1 cellular context compared by ENCODE assay signal in the genomic region with DNA sequence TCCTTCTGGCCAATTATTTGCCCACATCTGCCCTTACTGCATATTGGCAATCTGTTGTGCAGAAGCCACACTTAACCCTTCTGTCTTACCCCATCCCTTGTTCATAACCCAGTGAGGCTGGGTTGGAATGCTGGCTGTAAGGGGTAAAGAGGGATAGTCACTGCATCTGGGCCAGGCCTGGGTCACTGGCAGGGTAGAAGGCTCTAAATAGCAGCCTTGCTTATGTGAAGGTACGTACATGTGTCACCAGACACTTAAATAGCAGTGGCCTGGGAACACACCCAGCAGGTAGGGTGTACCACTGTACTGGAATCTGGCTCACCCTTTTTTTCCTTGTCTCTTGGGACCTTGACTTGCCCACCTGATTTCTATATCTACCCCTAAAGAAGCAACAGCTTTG.
TF ChIP-seq lines count a peak whose summit lies in the region.

No MANE protein-coding gene starts in this region.

TF ChIP-seq in GM23338, 12 proteins besides CTCF, POLR2A, EP300 and RAD21:
- TF ChIP-seq, protein P1, sequence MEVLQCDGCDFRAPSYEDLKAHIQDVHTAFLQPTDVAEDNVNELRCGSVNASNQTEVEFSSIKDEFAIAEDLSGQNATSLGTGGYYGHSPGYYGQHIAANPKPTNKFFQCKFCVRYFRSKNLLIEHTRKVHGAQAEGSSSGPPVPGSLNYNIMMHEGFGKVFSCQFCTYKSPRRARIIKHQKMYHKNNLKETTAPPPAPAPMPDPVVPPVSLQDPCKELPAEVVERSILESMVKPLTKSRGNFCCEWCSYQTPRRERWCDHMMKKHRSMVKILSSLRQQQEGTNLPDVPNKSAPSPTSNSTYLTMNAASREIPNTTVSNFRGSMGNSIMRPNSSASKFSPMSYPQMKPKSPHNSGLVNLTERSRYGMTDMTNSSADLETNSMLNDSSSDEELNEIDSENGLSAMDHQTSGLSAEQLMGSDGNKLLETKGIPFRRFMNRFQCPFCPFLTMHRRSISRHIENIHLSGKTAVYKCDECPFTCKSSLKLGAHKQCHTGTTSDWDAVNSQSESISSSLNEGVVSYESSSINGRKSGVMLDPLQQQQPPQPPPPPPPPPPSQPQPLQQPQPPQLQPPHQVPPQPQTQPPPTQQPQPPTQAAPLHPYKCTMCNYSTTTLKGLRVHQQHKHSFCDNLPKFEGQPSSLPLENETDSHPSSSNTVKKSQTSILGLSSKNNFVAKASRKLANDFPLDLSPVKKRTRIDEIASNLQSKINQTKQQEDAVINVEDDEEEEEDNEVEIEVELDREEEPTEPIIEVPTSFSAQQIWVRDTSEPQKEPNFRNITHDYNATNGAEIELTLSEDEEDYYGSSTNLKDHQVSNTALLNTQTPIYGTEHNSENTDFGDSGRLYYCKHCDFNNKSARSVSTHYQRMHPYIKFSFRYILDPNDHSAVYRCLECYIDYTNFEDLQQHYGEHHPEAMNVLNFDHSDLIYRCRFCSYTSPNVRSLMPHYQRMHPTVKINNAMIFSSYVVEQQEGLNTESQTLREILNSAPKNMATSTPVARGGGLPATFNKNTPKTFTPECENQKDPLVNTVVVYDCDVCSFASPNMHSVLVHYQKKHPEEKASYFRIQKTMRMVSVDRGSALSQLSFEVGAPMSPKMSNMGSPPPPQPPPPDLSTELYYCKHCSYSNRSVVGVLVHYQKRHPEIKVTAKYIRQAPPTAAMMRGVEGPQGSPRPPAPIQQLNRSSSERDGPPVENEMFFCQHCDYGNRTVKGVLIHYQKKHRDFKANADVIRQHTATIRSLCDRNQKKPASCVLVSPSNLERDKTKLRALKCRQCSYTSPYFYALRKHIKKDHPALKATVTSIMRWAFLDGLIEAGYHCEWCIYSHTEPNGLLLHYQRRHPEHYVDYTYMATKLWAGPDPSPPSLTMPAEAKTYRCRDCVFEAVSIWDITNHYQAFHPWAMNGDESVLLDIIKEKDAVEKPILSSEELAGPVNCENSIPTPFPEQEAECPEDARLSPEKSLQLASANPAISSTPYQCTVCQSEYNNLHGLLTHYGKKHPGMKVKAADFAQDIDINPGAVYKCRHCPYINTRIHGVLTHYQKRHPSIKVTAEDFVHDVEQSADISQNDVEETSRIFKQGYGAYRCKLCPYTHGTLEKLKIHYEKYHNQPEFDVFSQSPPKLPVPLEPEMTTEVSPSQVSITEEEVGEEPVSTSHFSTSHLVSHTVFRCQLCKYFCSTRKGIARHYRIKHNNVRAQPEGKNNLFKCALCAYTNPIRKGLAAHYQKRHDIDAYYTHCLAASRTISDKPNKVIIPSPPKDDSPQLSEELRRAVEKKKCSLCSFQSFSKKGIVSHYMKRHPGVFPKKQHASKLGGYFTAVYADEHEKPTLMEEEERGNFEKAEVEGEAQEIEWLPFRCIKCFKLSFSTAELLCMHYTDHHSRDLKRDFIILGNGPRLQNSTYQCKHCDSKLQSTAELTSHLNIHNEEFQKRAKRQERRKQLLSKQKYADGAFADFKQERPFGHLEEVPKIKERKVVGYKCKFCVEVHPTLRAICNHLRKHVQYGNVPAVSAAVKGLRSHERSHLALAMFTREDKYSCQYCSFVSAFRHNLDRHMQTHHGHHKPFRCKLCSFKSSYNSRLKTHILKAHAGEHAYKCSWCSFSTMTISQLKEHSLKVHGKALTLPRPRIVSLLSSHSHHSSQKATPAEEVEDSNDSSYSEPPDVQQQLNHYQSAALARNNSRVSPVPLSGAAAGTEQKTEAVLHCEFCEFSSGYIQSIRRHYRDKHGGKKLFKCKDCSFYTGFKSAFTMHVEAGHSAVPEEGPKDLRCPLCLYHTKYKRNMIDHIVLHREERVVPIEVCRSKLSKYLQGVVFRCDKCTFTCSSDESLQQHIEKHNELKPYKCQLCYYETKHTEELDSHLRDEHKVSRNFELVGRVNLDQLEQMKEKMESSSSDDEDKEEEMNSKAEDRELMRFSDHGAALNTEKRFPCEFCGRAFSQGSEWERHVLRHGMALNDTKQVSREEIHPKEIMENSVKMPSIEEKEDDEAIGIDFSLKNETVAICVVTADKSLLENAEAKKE (CRISPR knock-in tag; IDR thresholded peaks at IDR 0.05): no peak
- TF ChIP-seq, protein P2, sequence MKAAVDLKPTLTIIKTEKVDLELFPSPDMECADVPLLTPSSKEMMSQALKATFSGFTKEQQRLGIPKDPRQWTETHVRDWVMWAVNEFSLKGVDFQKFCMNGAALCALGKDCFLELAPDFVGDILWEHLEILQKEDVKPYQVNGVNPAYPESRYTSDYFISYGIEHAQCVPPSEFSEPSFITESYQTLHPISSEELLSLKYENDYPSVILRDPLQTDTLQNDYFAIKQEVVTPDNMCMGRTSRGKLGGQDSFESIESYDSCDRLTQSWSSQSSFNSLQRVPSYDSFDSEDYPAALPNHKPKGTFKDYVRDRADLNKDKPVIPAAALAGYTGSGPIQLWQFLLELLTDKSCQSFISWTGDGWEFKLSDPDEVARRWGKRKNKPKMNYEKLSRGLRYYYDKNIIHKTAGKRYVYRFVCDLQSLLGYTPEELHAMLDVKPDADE (IDR thresholded peaks at IDR 0.05): no peak
- TF ChIP-seq NANOG (IDR thresholded peaks at IDR 0.05; ENCODE audit: borderline replicate concordance) (no peak), CREB1 (CRISPR knock-in tag; IDR thresholded peaks at IDR 0.05; ENCODE audit: low read depth) (no peak), ZNF331 (CRISPR knock-in tag; IDR thresholded peaks at IDR 0.05; ENCODE audit: low read depth) (no peak), STAT1 (IDR thresholded peaks at IDR 0.05; ENCODE audit: unreplicated experiment) (no peak), POLR2AphosphoS5 (IDR thresholded peaks at IDR 0.05; ENCODE audit: low read depth) (no peak; the same call in 1 of the 2 replicates), JUNB (IDR thresholded peaks at IDR 0.05; ENCODE audit: unreplicated experiment) (no peak), ZNF114 (CRISPR knock-in tag; IDR thresholded peaks at IDR 0.05) (no peak)
